Comparison of ENCODE assay signal across 9 cellular contexts in the genomic region with DNA sequence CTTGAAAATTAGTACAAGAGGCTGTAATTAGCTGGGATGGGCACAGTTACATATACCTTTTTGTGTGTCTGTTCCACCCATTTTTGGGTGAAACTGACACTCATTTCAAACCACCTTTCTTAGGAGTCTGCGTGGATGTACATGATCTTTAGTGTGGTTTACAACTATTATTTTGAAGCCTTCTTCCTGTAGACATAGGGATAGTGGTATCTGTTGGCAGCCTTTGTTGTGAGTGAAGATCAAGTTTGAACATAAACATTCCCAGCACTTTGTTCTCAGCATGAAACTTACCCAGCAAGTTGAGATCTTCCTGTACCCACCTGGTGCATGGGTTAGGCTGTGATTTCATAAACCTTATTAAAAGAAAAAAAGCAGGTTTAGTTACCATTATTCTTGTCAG. TPM values are rescaled to one million over a fixed set of nuclear protein-coding genes. Genes with fewer than 3 reads are reported as not detected.
DNase-seq lines count a peak whose midpoint lies in the region; ATAC-seq, FAIRE-seq and TF ChIP-seq lines count a peak whose summit lies in the region.
"Had no signal": no experiment of that assay in that cellular context is flagged by ENCODE, and none has a peak within 500 bp of the region (broad histone marks: within the 10 kb centered on the region; RNA-seq: fewer than 3 reads in every experiment).

No MANE protein-coding gene starts in this region.

- peaks cover 27% of the 10 kb centered on the region for H4K20me1 ChIP-seq in keratinocyte (ENCODE audit: control insufficient read depth, extremely low read depth, insufficient read depth, low read length)

- peak overlapping the region; percentile 89 for H3K4me2 ChIP-seq in keratinocyte (ENCODE audit: control insufficient read depth, extremely low read depth, insufficient read depth, low read depth, low read length)

- intact Hi-C loops in adrenal gland (cut with DNase I) = no loop called here

- H3K9me3 Mint-ChIP-seq in activated T-cell treated with anti-CD3 and anti-CD28 coated beads, Interleukin-2, amount 50 U/mL, for 4 hours = no peaks in the 10 kb centered on the region

- H3K27ac ChIP-seq in adrenal gland (peak overlapping the region in 3 of 5 donors; percentile 42 to 99 (median 95)), keratinocyte (ENCODE audit: control insufficient read depth, insufficient read depth, low read length) (peak overlapping the region; percentile 79), thymus (ENCODE audit: low read depth) (no peak overlapping the region)

- H3K27me3 Mint-ChIP-seq in activated T-cell treated with anti-CD3 and anti-CD28 coated beads, Interleukin-2, amount 50 U/mL, for 4 hours (ENCODE audit: low read depth) = no peaks in the 10 kb centered on the region

- no peak overlapping the region for H2AFZ ChIP-seq in keratinocyte (ENCODE audit: control insufficient read depth, low read length)

- DNase-seq in activated T-cell treated with anti-CD3 and anti-CD28 coated beads, Interleukin-2, amount 50 U/mL, for 4 hours = no peak
- DNase-seq in activated T-cell treated with anti-CD3 and anti-CD28 coated beads, Interleukin-2, amount 50 U/mL, for 1 hour = no peak
- DNase-seq in adrenal gland = no peak
- DNase-seq in keratinocyte (ENCODE audit: low read depth, low spot score) = no peak
- no peak for DNase-seq in NOMO-1 treated with dmso at 0.1 percent for 144 hours (lab: John Stamatoyannopoulos, UW; ENCODE audit: unreplicated experiment)
- no peak for DNase-seq in NOMO-1 treated with DMSO at 0.1 percent for 48 hours (lab: John Stamatoyannopoulos, UW; ENCODE audit: unreplicated experiment)
- no peak for DNase-seq in retina
- DNase-seq: DMS 273 treated with DMSO at 0.1 percent for 48 hours had no signal

- H3K4me1 ChIP-seq in adrenal gland (replicated peaks in 1 of 2) (peaks cover 25 to 57% of the 10 kb centered on the region in 2 donors), keratinocyte (ENCODE audit: control insufficient read depth, extremely low read depth, insufficient read depth, low read length) (peaks cover 47% of the 10 kb centered on the region), thymus (ENCODE audit: control insufficient read depth, insufficient read depth, low read length) (peaks cover 8% of the 10 kb centered on the region)

- H3K4me1 Mint-ChIP-seq in activated T-cell treated with anti-CD3 and anti-CD28 coated beads, Interleukin-2, amount 50 U/mL, for 4 hours (ENCODE audit: low read depth) = peaks cover 59% of the 10 kb centered on the region

- peak overlapping the region; percentile 89 for H3K9ac ChIP-seq in keratinocyte (ENCODE audit: control insufficient read depth, extremely low read depth, insufficient read depth, low read length)

- no peak for TF ChIP-seq POLR2A in adrenal gland (IDR thresholded peaks at IDR 0.05)

- peaks cover 2% of the 10 kb centered on the region for H3K36me3 Mint-ChIP-seq in activated T-cell treated with anti-CD3 and anti-CD28 coated beads, Interleukin-2, amount 50 U/mL, for 4 hours (ENCODE audit: insufficient read depth)

- H3K4me3 ChIP-seq in adrenal gland (peak overlapping the region in 1 of 4 donors; percentile 99), keratinocyte (ENCODE audit: control insufficient read depth in 2 of 3, extremely low read depth in 1 of 3, insufficient read depth in 2 of 3, low read depth in 1 of 3, low read length in 3 of 3) (peak overlapping the region; percentile 72 to 83 (median 73)), thymus (ENCODE audit: low read length) (peak overlapping the region; percentile 0)

- peak; percentile 51 for FAIRE-seq in keratinocyte (lab: Jason Lieb, UNC)

- no peaks in the 10 kb centered on the region for H3K27me3 ChIP-seq in adrenal gland
- H3K27me3 ChIP-seq in keratinocyte (ENCODE audit: control insufficient read depth, extremely low read depth, insufficient read depth, low read length) = no peaks in the 10 kb centered on the region
- peaks cover 2% of the 10 kb centered on the region for H3K27me3 ChIP-seq in thymus (ENCODE audit: control insufficient read depth, insufficient read depth)

- H3K79me2 ChIP-seq in keratinocyte (ENCODE audit: control insufficient read depth, insufficient read depth, low read length) = peaks cover 70% of the 10 kb centered on the region

- dilution Hi-C loops in keratinocyte (cut with MboI; ENCODE audit: extremely low pct_ligation_motif_present, low sequenced_read_pairs) = no loop called here

- no peak for ATAC-seq in activated T-cell treated with anti-CD3 and anti-CD28 coated beads, Interleukin-2, amount 50 U/mL, for 4 hours

- TF ChIP-seq CTCF in adrenal gland (IDR thresholded peaks at IDR 0.05) (no peak), keratinocyte (optimal IDR thresholded peaks at IDR 0.05 in 1 of 3, IDR thresholded peaks at IDR 0.05 in 1 of 3, conservative IDR thresholded peaks at IDR 0.05 in 1 of 3; ENCODE audit: extremely low read depth in 1 of 3, insufficient read depth in 2 of 3, low read length in 3 of 3) (no peak)

- no peaks in the 10 kb centered on the region for H3K9me1 ChIP-seq in keratinocyte (ENCODE audit: control insufficient read depth, extremely low read depth, insufficient read depth, low read length)

- H3K4me3 Mint-ChIP-seq in activated T-cell treated with anti-CD3 and anti-CD28 coated beads, Interleukin-2, amount 50 U/mL, for 4 hours = peak overlapping the region; percentile 86

- H3K9me3 ChIP-seq in adrenal gland (replicated peaks in 1 of 3) = no peaks in the 10 kb centered on the region
- H3K9me3 ChIP-seq in keratinocyte (ENCODE audit: control insufficient read depth, low read depth, low read length) = no peaks in the 10 kb centered on the region
- H3K9me3 ChIP-seq in thymus (ENCODE audit: control insufficient read depth) = no peaks in the 10 kb centered on the region

- H3K36me3 ChIP-seq in adrenal gland (replicated peaks in 1 of 2) (no peaks in the 10 kb centered on the region), keratinocyte (ENCODE audit: control insufficient read depth in 2 of 2, extremely low read depth in 1 of 2, insufficient read depth in 2 of 2, low read length in 2 of 2) (peaks cover 4 to 27% of the 10 kb centered on the region in 2 experiments), thymus (ENCODE audit: control insufficient read depth, insufficient read depth) (no peaks in the 10 kb centered on the region)

- WGBS in adrenal gland, 4 donors = 88 to 94% (median 89%) methylated on average over 1 of the region's 1 CpG
- WGBS in thymus = 12% methylated on average over 1 of the region's 1 CpG

RNA-seq across cellular contexts. Expression of gene BAG3, which starts 2.0 kb away (rescaled TPM):
- total RNA-seq in activated T-cell treated with anti-CD3 and anti-CD28 coated beads, Interleukin-2, amount 50 U/mL, for 4 hours = 10 to 100 TPM; 14.7 to 21.6 (median 15.8) TPM
- total RNA-seq in adrenal gland = 10 to 100 TPM; 25.6 to 49.3 (median 33.7) TPM
- 10 to 100 TPM; 13.5 to 48.0 (median 15.0) TPM for polyA plus RNA-seq in adrenal gland
- polyA plus RNA-seq in keratinocyte = 15.2 to 84.7 TPM (median 26.2 TPM) in 3 replicates
- 419 TPM for polyA plus RNA-seq in keratinocyte (2011; ENCODE audit: low read depth)
- 51.0 and 71.3 TPM in 2 replicates for polyA plus RNA-seq in keratinocyte (2011; cell fraction: cytosol; rRNA removed)
- 98.1 and 123 TPM in 2 replicates for polyA plus RNA-seq in keratinocyte (2011; cell fraction: nucleus; rRNA removed)
- polyA plus RNA-seq in keratinocyte (2012; ENCODE audit: low replicate concordance) = 152 and 176 TPM in 2 replicates
- polyA minus RNA-seq in keratinocyte = 14.0 to 96.2 TPM (median 28.4 TPM) in 3 replicates
- polyA minus RNA-seq in keratinocyte (2011; cell fraction: cytosol; rRNA and poly(A)+ RNA removed) = 65.0 TPM
- polyA minus RNA-seq in keratinocyte (2011; cell fraction: nucleus; rRNA and poly(A)+ RNA removed) = 43.2 and 64.7 TPM in 2 replicates
- polyA plus RNA-seq in thymus = 12.6 TPM

RNA-seq across cellular contexts. Expression of gene TIAL1, which starts 56.4 kb away (rescaled TPM):
- total RNA-seq in activated T-cell treated with anti-CD3 and anti-CD28 coated beads, Interleukin-2, amount 50 U/mL, for 4 hours = 100 to 1,000 TPM; 177 TPM
- total RNA-seq in adrenal gland = 10 to 100 TPM; 30.7 to 99.8 (median 76.9) TPM
- polyA plus RNA-seq in adrenal gland (10 to 100 TPM; 45.4 to 92.6 (median 47.8) TPM), keratinocyte (66.9 to 117 TPM (median 98.1 TPM) in 3 replicates), thymus (128 TPM)
- polyA plus RNA-seq in keratinocyte (2011; ENCODE audit: low read depth) = 181 TPM
- polyA plus RNA-seq in keratinocyte (2011; cell fraction: cytosol; rRNA removed) = 42.0 and 70.2 TPM in 2 replicates
- polyA plus RNA-seq in keratinocyte (2011; cell fraction: nucleus; rRNA removed) = 193 and 255 TPM in 2 replicates
- 70.7 and 108 TPM in 2 replicates for polyA plus RNA-seq in keratinocyte (2012; ENCODE audit: low replicate concordance)
- 23.8 to 78.1 TPM (median 32.4 TPM) in 3 replicates for polyA minus RNA-seq in keratinocyte
- polyA minus RNA-seq in keratinocyte (2011; cell fraction: cytosol; rRNA and poly(A)+ RNA removed) = 24.4 TPM
- polyA minus RNA-seq in keratinocyte (2011; cell fraction: nucleus; rRNA and poly(A)+ RNA removed) = 35.2 and 69.0 TPM in 2 replicates
